Comparison of ENCODE assay signal across 17 cellular contexts in genomic region chr6:56607111-56607752, GRCh38. TPM values are rescaled to one million over a fixed set of nuclear protein-coding genes. Genes with fewer than 3 reads are reported as not detected.
DNase-seq lines count a peak whose midpoint lies in the region; ATAC-seq and TF ChIP-seq lines count a peak whose summit lies in the region.
"Had no signal": no experiment of that assay in that cellular context is flagged by ENCODE, and none has a peak within 500 bp of the region (broad histone marks: within the 10 kb centered on the region; RNA-seq: fewer than 3 reads in every experiment).

No MANE protein-coding gene starts in this region.

- CTCF ChIA-PET in CD4-positive, alpha-beta T cell (lab: Charles Lee), result interaction anchor here (1.3 kb wide), 1 partner anchor 12 kb away, joined by 3 read pairs; no protein-coding TSS in a partner anchor

- no peaks in the 10 kb centered on the region for H3K9me3 Mint-ChIP-seq in activated T-cell treated with anti-CD3 and anti-CD28 coated beads, Interleukin-2, amount 50 U/mL, for 72 hours
- H3K9me3 Mint-ChIP-seq in activated T-helper 17 cell treated with anti-CD3 and anti-CD28 coated beads, Interleukin-2, amount 50 U/mL, for 72 hours, result no peaks in the 10 kb centered on the region
- H3K9me3 Mint-ChIP-seq in CD4-positive, alpha-beta T cell, result no peaks in the 10 kb centered on the region
- H3K9me3 Mint-ChIP-seq: CD4-positive, CD25-positive, alpha-beta regulatory T cell; CD8-positive, alpha-beta T cell had no signal

- no peak overlapping the region for H3K27ac Mint-ChIP-seq in activated T-cell treated with anti-CD3 and anti-CD28 coated beads, Interleukin-2, amount 50 U/mL, for 72 hours
- no peak overlapping the region for H3K27ac Mint-ChIP-seq in activated T-helper 17 cell treated with anti-CD3 and anti-CD28 coated beads, Interleukin-2, amount 50 U/mL, for 72 hours
- H3K27ac Mint-ChIP-seq in CD4-positive, alpha-beta T cell, result no peak overlapping the region
- H3K27ac Mint-ChIP-seq: CD14-positive monocyte; CD4-positive, CD25-positive, alpha-beta regulatory T cell; CD8-positive, alpha-beta T cell had no signal

- H3K27ac ChIP-seq in CD4-positive, alpha-beta T cell (ENCODE audit: low read depth, low read length), result no peak overlapping the region
- H3K27ac ChIP-seq: BLaER1 had no signal

- DNase-seq in activated T-cell treated with anti-CD3 and anti-CD28 coated beads, Interleukin-2, amount 50 U/mL, for 72 hours, result no peak
- DNase-seq in activated T-cell treated with anti-CD3 and anti-CD28 coated beads, Interleukin-2, amount 50 U/mL, for 48 hours, result no peak
- no peak for DNase-seq in activated CD8-positive, alpha-beta memory T cell treated with anti-CD3 and anti-CD28 coated beads, Interleukin-2, amount 50 U/mL, for 48 hours
- no peak for DNase-seq in CD4-positive, alpha-beta T cell
- DNase-seq: 8988T; ACHN; BE2C; C1 segment of cervical spinal cord; Caco-2; Calu3; CD4-positive, CD25-positive, alpha-beta regulatory T cell; CD8-positive, alpha-beta T cell; DMS79 treated with DMSO at 0.1 percent for 48 hours; GF-D8 had no signal

- no peak for TF ChIP-seq CTCF in CD4-positive, alpha-beta T cell (IDR thresholded peaks at IDR 0.05)

- H3K27me3 ChIP-seq in CD4-positive, alpha-beta T cell (ENCODE audit: control insufficient read depth, insufficient read depth, low read length), result no peaks in the 10 kb centered on the region
- H3K27me3 ChIP-seq: BE2C, BLaER1 had no signal

- intact Hi-C loops in CD4-positive, alpha-beta T cell (cut with DNase I, micrococcal nuclease), result no loop called here

- H3K9me3 ChIP-seq in CD4-positive, alpha-beta T cell (ENCODE audit: control insufficient read depth, low read length), result no peaks in the 10 kb centered on the region
- H3K9me3 ChIP-seq: BE2C, BLaER1, Caco-2 had no signal

- peaks cover 21% of the 10 kb centered on the region for H3K27me3 Mint-ChIP-seq in activated T-cell treated with anti-CD3 and anti-CD28 coated beads, Interleukin-2, amount 50 U/mL, for 72 hours (ENCODE audit: low read depth)
- H3K27me3 Mint-ChIP-seq in activated T-helper 17 cell treated with anti-CD3 and anti-CD28 coated beads, Interleukin-2, amount 50 U/mL, for 72 hours, result peaks cover 7% of the 10 kb centered on the region
- H3K27me3 Mint-ChIP-seq in CD4-positive, alpha-beta T cell, result peaks cover 10% of the 10 kb centered on the region

- H3K4me3 Mint-ChIP-seq in activated T-cell treated with anti-CD3 and anti-CD28 coated beads, Interleukin-2, amount 50 U/mL, for 72 hours, result peak overlapping the region in 1 of 2 donors; percentile 46
- no peak overlapping the region for H3K4me3 Mint-ChIP-seq in activated T-helper 17 cell treated with anti-CD3 and anti-CD28 coated beads, Interleukin-2, amount 50 U/mL, for 72 hours
- no peak overlapping the region for H3K4me3 Mint-ChIP-seq in CD4-positive, alpha-beta T cell
- H3K4me3 Mint-ChIP-seq: CD14-positive monocyte; CD4-positive, CD25-positive, alpha-beta regulatory T cell; CD8-positive, alpha-beta T cell had no signal

- no peaks in the 10 kb centered on the region for H3K36me3 Mint-ChIP-seq in activated T-cell treated with anti-CD3 and anti-CD28 coated beads, Interleukin-2, amount 50 U/mL, for 72 hours (ENCODE audit: insufficient read depth in 2 of 2)
- H3K36me3 Mint-ChIP-seq in activated T-helper 17 cell treated with anti-CD3 and anti-CD28 coated beads, Interleukin-2, amount 50 U/mL, for 72 hours (ENCODE audit: low read depth), result no peaks in the 10 kb centered on the region
- no peaks in the 10 kb centered on the region for H3K36me3 Mint-ChIP-seq in CD4-positive, alpha-beta T cell (ENCODE audit: low read depth)
- H3K36me3 Mint-ChIP-seq: CD4-positive, CD25-positive, alpha-beta regulatory T cell; CD8-positive, alpha-beta T cell had no signal

- peak; percentile 32 to 74 for ATAC-seq in activated T-cell treated with anti-CD3 and anti-CD28 coated beads, Interleukin-2, amount 50 U/mL, for 72 hours (replicated peaks in 1 of 2)
- ATAC-seq in activated T-helper 17 cell treated with anti-CD3 and anti-CD28 coated beads, Interleukin-2, amount 50 U/mL, for 72 hours (replicated peaks), result peak; percentile 48
- no peak for ATAC-seq in CD4-positive, alpha-beta T cell (ENCODE audit: poor library complexity)
- ATAC-seq: CD8-positive, alpha-beta T cell had no signal

- POLR2A ChIA-PET in CD4-positive, alpha-beta T cell (lab: Charles Lee), result no interaction called here

- H3K4me1 Mint-ChIP-seq in activated T-cell treated with anti-CD3 and anti-CD28 coated beads, Interleukin-2, amount 50 U/mL, for 72 hours (ENCODE audit: low read depth), result peaks cover 33% of the 10 kb centered on the region
- peaks cover 6% of the 10 kb centered on the region for H3K4me1 Mint-ChIP-seq in activated T-helper 17 cell treated with anti-CD3 and anti-CD28 coated beads, Interleukin-2, amount 50 U/mL, for 72 hours
- no peaks in the 10 kb centered on the region for H3K4me1 Mint-ChIP-seq in CD4-positive, alpha-beta T cell (ENCODE audit: low read depth)
- H3K4me1 Mint-ChIP-seq: CD14-positive monocyte; CD4-positive, CD25-positive, alpha-beta regulatory T cell had no signal

RNA-seq across cellular contexts. Expression of gene DST, which starts 35.5 kb away (rescaled TPM):
- total RNA-seq in activated T-cell treated with anti-CD3 and anti-CD28 coated beads, Interleukin-2, amount 50 U/mL, for 72 hours, result 10 to 100 TPM; 11.2 to 11.9 TPM
- total RNA-seq in activated T-helper 17 cell treated with anti-CD3 and anti-CD28 coated beads, Interleukin-2, amount 50 U/mL, for 72 hours, result 10 to 100 TPM; 15.4 to 36.6 TPM
- 1 to 10 TPM; 5.7 to 5.9 TPM for total RNA-seq in CD4-positive, alpha-beta T cell
